12 cellular contexts compared by ENCODE assay signal in genomic region chr15:39127151-39127815, GRCh38.
DNase-seq lines count a peak whose midpoint lies in the region; ATAC-seq and TF ChIP-seq lines count a peak whose summit lies in the region.
"Had no signal": no experiment of that assay in that cellular context is flagged by ENCODE, and none has a peak within 500 bp of the region (broad histone marks: within the 10 kb centered on the region; RNA-seq: fewer than 3 reads in every experiment).

No MANE protein-coding gene starts in this region.

- H3K9me3 ChIP-seq in cardiac muscle cell (ENCODE audit: low read depth) (no peaks in the 10 kb centered on the region), body of pancreas (no peaks in the 10 kb centered on the region), left lung (no peaks in the 10 kb centered on the region)
- H3K9me3 ChIP-seq: ovary, tibial artery had no signal

- no peak for TF ChIP-seq POLR2A in body of pancreas (IDR thresholded peaks at IDR 0.05)

- ATAC-seq in left cardiac atrium (no peak), body of pancreas (no peak), left lung (peak; percentile 19), HG02884 (IDR thresholded peaks at IDR 0.05; ENCODE audit: unreplicated experiment) (no peak), GM18907 (IDR thresholded peaks at IDR 0.05; ENCODE audit: unreplicated experiment) (no peak)

- intact Hi-C loops in left cardiac atrium (cut with DNase I) = no loop called here
- intact Hi-C loops in body of pancreas (cut with DNase I) = no loop called here
- intact Hi-C loops in left lung (cut with DNase I) = no loop called here

- H3K4me3 ChIP-seq in cardiac muscle cell (no peak overlapping the region), body of pancreas (no peak overlapping the region), left lung (no peak overlapping the region)
- H3K4me3 ChIP-seq: ovary, tibial artery had no signal

- DNase-seq in cardiac muscle cell (ENCODE audit: low read depth in 1 of 2, low spot score in 1 of 2) (peak in 1 of 2 donors; percentile 74), left cardiac atrium (no peak), body of pancreas (no peak), left lung (no peak), NCI-H524 treated with DMSO at 0.1 percent for 48 hours (lab: John Stamatoyannopoulos, UW) (no peak), RKO (ENCODE audit: low spot score) (no peak)
- DNase-seq: activated CD4-positive, alpha-beta memory T cell treated with anti-CD3 and anti-CD28 coated beads for 36 hours; MM.1S; ovary; tibial artery had no signal

- TF ChIP-seq CTCF in cardiac muscle cell (IDR thresholded peaks at IDR 0.05; ENCODE audit: low read depth, low read length) = no peak
- no peak for TF ChIP-seq CTCF in body of pancreas (IDR thresholded peaks at IDR 0.05)
- no peak for TF ChIP-seq CTCF in left lung (IDR thresholded peaks at IDR 0.05)

- H3K27me3 ChIP-seq in cardiac muscle cell = no peaks in the 10 kb centered on the region
- H3K27me3 ChIP-seq in body of pancreas = no peaks in the 10 kb centered on the region
- no peaks in the 10 kb centered on the region for H3K27me3 ChIP-seq in left lung
- H3K27me3 ChIP-seq: ovary, tibial artery had no signal

- H3K27ac ChIP-seq in cardiac muscle cell (peak overlapping the region; percentile 88), body of pancreas (peak overlapping the region in 3 of 4 donors; percentile 62 to 75 (median 69)), left lung (peak overlapping the region; percentile 31 to 46)
- H3K27ac ChIP-seq: ovary, tibial artery had no signal

- H3K36me3 ChIP-seq in cardiac muscle cell (no peaks in the 10 kb centered on the region), body of pancreas (replicated peaks in 1 of 2; ENCODE audit: insufficient read depth in 1 of 2, low read depth in 2 of 2) (no peaks in the 10 kb centered on the region), left lung (no peaks in the 10 kb centered on the region)
- H3K36me3 ChIP-seq: ovary, tibial artery had no signal

- WGBS in body of pancreas, 2 donors = 3 to 21% methylated on average over 2 of the region's 2 CpGs

- peaks cover 18% of the 10 kb centered on the region for H3K4me1 ChIP-seq in cardiac muscle cell (ENCODE audit: low read depth)
- peaks cover 24% of the 10 kb centered on the region for H3K4me1 ChIP-seq in body of pancreas
- peaks cover 7 to 26% of the 10 kb centered on the region in 2 donors for H3K4me1 ChIP-seq in left lung
